In genomic region chr18:7898181-7898580, GRCh38 we compare ENCODE assay signal across 19 cellular contexts.
DNase-seq lines count a peak whose midpoint lies in the region; ATAC-seq, FAIRE-seq and TF ChIP-seq lines count a peak whose summit lies in the region.
"Had no signal": no experiment of that assay in that cellular context is flagged by ENCODE, and none has a peak within 500 bp of the region (broad histone marks: within the 10 kb centered on the region; RNA-seq: fewer than 3 reads in every experiment).

No MANE protein-coding gene starts in this region.

- H3K4me3 ChIP-seq in SJCRH30 = no peak overlapping the region

- no peaks in the 10 kb centered on the region for H3K9me3 Mint-ChIP-seq in osteocyte (ENCODE audit: unreplicated experiment)

- no peaks in the 10 kb centered on the region for H3K9me3 ChIP-seq in SJCRH30 (replicated peaks)
- H3K9me3 ChIP-seq: SK-N-SH had no signal

- H3K4me1 Mint-ChIP-seq in osteocyte (ENCODE audit: unreplicated experiment) = peaks cover 45% of the 10 kb centered on the region
- H3K4me1 Mint-ChIP-seq: CD14-positive monocyte, IgD-negative memory B cell had no signal

- H3K36me3 Mint-ChIP-seq in osteocyte (ENCODE audit: unreplicated experiment) = no peaks in the 10 kb centered on the region
- H3K36me3 Mint-ChIP-seq: CD14-positive monocyte, IgD-negative memory B cell had no signal

- no peak overlapping the region for H3K4me3 Mint-ChIP-seq in osteocyte (ENCODE audit: unreplicated experiment)
- H3K4me3 Mint-ChIP-seq: CD14-positive monocyte, IgD-negative memory B cell had no signal

- peak overlapping the region; percentile 15 for H3K27ac ChIP-seq in foreskin keratinocyte
- no peak overlapping the region for H3K27ac ChIP-seq in SJCRH30

- no peaks in the 10 kb centered on the region for H3K36me3 ChIP-seq in SJCRH30

- H3K27me3 ChIP-seq in foreskin keratinocyte = no peaks in the 10 kb centered on the region
- H3K27me3 ChIP-seq in SJCRH30 = no peaks in the 10 kb centered on the region

- peak; percentile 48 for FAIRE-seq in D721Med (lab: Jason Lieb, UNC)

- H3K4me1 ChIP-seq in foreskin keratinocyte (no peaks in the 10 kb centered on the region), SJCRH30 (no peaks in the 10 kb centered on the region)

- H3K27ac Mint-ChIP-seq in osteocyte (ENCODE audit: unreplicated experiment) = peak overlapping the region; percentile 18
- H3K27ac Mint-ChIP-seq: CD14-positive monocyte, IgD-negative memory B cell had no signal

- TF ChIP-seq CTCF in D721Med (IDR thresholded peaks at IDR 0.05; ENCODE audit: insufficient read depth, missing control alignments) (no peak), foreskin keratinocyte (conservative IDR thresholded peaks at IDR 0.05) (no peak), osteocyte (IDR thresholded peaks at IDR 0.05) (no peak)

- ATAC-seq in foreskin keratinocyte (no peak), HG03280 (IDR thresholded peaks at IDR 0.05; ENCODE audit: unreplicated experiment) (no peak)

- DNase-seq in D721Med (ENCODE audit: insufficient read length, low spot score) (no peak), NCI-H526 (lab: John Stamatoyannopoulos, UW) (peak; percentile 54 to 74), foreskin keratinocyte (no peak), osteocyte (ENCODE audit: extremely low spot score, unreplicated experiment) (no peak), SKM-1 treated with dmso at 0.1 percent for 144 hours (lab: John Stamatoyannopoulos, UW; ENCODE audit: unreplicated experiment) (no peak), SJCRH30 (no peak)
- DNase-seq: ACHN, AML-193, EL, Kasumi-1, MM.1S, NCI-H1092 treated with DMSO at 0.1 percent for 48 hours, NCI-H2081 treated with DMSO at 0.1 percent for 48 hours, NCI-H345, NCI-H69, SK-N-SH had no signal

- no peaks in the 10 kb centered on the region for H3K27me3 Mint-ChIP-seq in osteocyte (ENCODE audit: unreplicated experiment)
- H3K27me3 Mint-ChIP-seq: IgD-negative memory B cell had no signal

Comparison
In these comparisons a context has a peak if more than half of its experiments do, and no peak if none do; other contexts are left out.
1. DNase-seq: peak in NCI-H526 (2 of 2); none in D721Med (single experiment), foreskin keratinocyte (0 of 2), osteocyte (single experiment), SKM-1 treated with dmso at 0.1 percent for 144 hours (single experiment) and SJCRH30 (0 of 2).